26 cellular contexts compared by ENCODE assay signal in genomic region chr16:6362321-6362720, GRCh38.
"Had no signal": no experiment of that assay in that cellular context is flagged by ENCODE, and none has a peak within 500 bp of the region (broad histone marks: within the 10 kb centered on the region; RNA-seq: fewer than 3 reads in every experiment).

No MANE protein-coding gene starts in this region.

- H3K27me3 ChIP-seq: adrenal gland, body of pancreas, dorsolateral prefrontal cortex had no signal

- H3K36me3 ChIP-seq: adrenal gland had no signal

- H3K4me3 ChIP-seq: adrenal gland, body of pancreas, coronary artery, dorsolateral prefrontal cortex had no signal

- H3K4me1 ChIP-seq: adrenal gland, body of pancreas had no signal

- DNase-seq: activated CD4-positive, alpha-beta memory T cell treated with anti-CD3 and anti-CD28 coated beads for 36 hours; activated CD4-positive, alpha-beta T cell treated with anti-CD3 and anti-CD28 coated beads for 36 hours; activated CD4-positive, alpha-beta T cell treated with anti-CD3 and anti-CD28 coated beads, Interleukin-2, amount 10 ng/mL, durations not matched to agents 24 days and 14 days; activated CD4-positive, CD25-positive, alpha-beta regulatory T cell; activated CD4-positive, CD25-positive, alpha-beta regulatory T cell treated with anti-CD3 and anti-CD28 coated beads, Interleukin-2, amount 50 U/mL, for 72 hours; activated CD8-positive, alpha-beta memory T cell treated with anti-CD3 and anti-CD28 coated beads, Interleukin-2, amount 10 ng/mL, durations not matched to agents 7 days and 5 days; activated CD8-positive, alpha-beta memory T cell treated with anti-CD3 and anti-CD28 coated beads, Interleukin-2, amount 50 U/mL, for 4 hours; activated CD8-positive, alpha-beta T cell treated with anti-CD3 and anti-CD28 coated beads, Interleukin-2, amount 10 ng/mL, durations not matched to agents 7 days and 5 days; activated effector memory CD4-positive, alpha-beta T cell treated with anti-CD3 and anti-CD28 coated beads, Interleukin-2, amount 50 U/mL, for 16 hours; activated naive CD4-positive, alpha-beta T cell treated with anti-CD3 and anti-CD28 coated beads for 36 hours; activated naive CD8-positive, alpha-beta T cell treated with anti-CD3 and anti-CD28 coated beads for 36 hours; activated naive CD8-positive, alpha-beta T cell treated with anti-CD3 and anti-CD28 coated beads, Interleukin-2, amount 50 U/mL, for 24 hours; activated T-cell treated with anti-CD3 and anti-CD28 coated beads, Interleukin-2, amount 50 U/mL, for 1 hour; activated T-cell treated with anti-CD3 and anti-CD28 coated beads, Interleukin-2, amount 50 U/mL, for 48 hours; adrenal gland; amygdala; aorta; body of pancreas; effector memory CD4-positive, alpha-beta T cell; endodermal cell; foreskin fibroblast; head of caudate nucleus; hippocampal formation had no signal

- H3K9me3 ChIP-seq: adrenal gland, body of pancreas had no signal

- H3K27ac ChIP-seq: adrenal gland, body of pancreas, coronary artery, dorsolateral prefrontal cortex had no signal

- FAIRE-seq: frontal cortex had no signal
